In the genomic region with DNA sequence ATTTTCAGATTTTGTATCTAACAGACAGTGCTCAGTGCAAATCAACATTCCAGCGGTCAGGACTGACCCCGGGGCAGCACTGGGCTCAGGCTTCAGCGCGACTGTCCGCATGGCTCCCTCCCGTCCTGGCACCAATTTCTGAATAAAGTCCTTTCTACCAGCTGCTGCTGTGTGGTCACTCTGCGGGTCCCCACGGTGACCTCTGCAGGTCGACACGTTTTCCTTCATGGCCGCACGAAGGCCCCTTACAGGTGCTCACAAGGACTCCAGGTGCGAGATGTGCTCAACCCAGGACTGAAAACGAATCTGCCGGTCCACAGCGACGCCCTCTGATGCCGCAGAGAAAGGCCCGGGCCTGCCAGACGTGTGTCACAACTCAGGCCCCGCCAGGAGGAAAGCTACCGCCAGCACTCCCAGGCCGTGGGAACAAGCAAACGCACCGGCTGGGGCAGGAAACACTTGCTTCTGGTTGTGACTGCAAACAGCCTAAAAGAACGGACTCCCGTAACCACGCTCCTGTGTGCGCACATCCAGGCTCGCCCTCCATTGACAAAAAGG, we compare ENCODE assay signal across 1 cellular context.
TF ChIP-seq lines count a peak whose summit lies in the region.

No MANE protein-coding gene starts in this region.

TF ChIP-seq in H1, 55 proteins besides CTCF, POLR2A, EP300 and RAD21:
- TF ChIP-seq ZNF274 (IDR thresholded peaks at IDR 0.05; ENCODE audit: borderline replicate concordance, extremely low read depth, low read length) (no peak), CBX8 (IDR thresholded peaks at IDR 0.05; ENCODE audit: borderline replicate concordance, low read depth, low read length) (no peak), CTBP2 (IDR thresholded peaks at IDR 0.05; ENCODE audit: borderline replicate concordance, insufficient read depth, insufficient read length, low read length) (no peak)
